ENCODE assay signal across 8 cellular contexts in genomic region chr13:97435297-97435682, GRCh38. TPM values are rescaled to one million over a fixed set of nuclear protein-coding genes. Genes with fewer than 3 reads are reported as not detected.
DNase-seq lines count a peak whose midpoint lies in the region; ATAC-seq, FAIRE-seq and TF ChIP-seq lines count a peak whose summit lies in the region.

No MANE protein-coding gene starts in this region.

- H3K4me3 ChIP-seq in keratinocyte (ENCODE audit: control insufficient read depth in 2 of 3, extremely low read depth in 1 of 3, insufficient read depth in 2 of 3, low read depth in 1 of 3, low read length in 3 of 3): peak overlapping the region; percentile 82 to 88 (median 82)
- peak overlapping the region; percentile 87 for H3K4me3 ChIP-seq in suprapubic skin

- peak overlapping the region; percentile 94 for H3K4me3 Mint-ChIP-seq in activated CD4-positive, alpha-beta T cell treated with anti-CD3 and anti-CD28 coated beads for 36 hours
- H3K4me3 Mint-ChIP-seq in activated T-helper 2 cell treated with anti-CD3 and anti-CD28 coated beads, Interferon-gamma antibody, Interleukin-2, Interleukin-4, amounts not matched to agents 10 μg/mL and 5 μg/mL and 100 μg/mL, durations not matched to agents 14 hours and 24 hours and 36 hours (ENCODE audit: low read depth): peak overlapping the region; percentile 94

- TF ChIP-seq POLR2A in suprapubic skin (IDR thresholded peaks at IDR 0.05): no peak

- peak overlapping the region; percentile 63 for H3K27ac ChIP-seq in keratinocyte (ENCODE audit: control insufficient read depth, insufficient read depth, low read length)
- H3K27ac ChIP-seq in suprapubic skin: no peak overlapping the region

- H3K27ac Mint-ChIP-seq in activated CD4-positive, alpha-beta T cell treated with anti-CD3 and anti-CD28 coated beads for 36 hours: peak overlapping the region; percentile 71
- H3K27ac Mint-ChIP-seq in activated T-helper 2 cell treated with anti-CD3 and anti-CD28 coated beads, Interferon-gamma antibody, Interleukin-2, Interleukin-4, amounts not matched to agents 10 μg/mL and 5 μg/mL and 100 μg/mL, durations not matched to agents 14 hours and 24 hours and 36 hours: peak overlapping the region; percentile 89

- H3K4me1 ChIP-seq in keratinocyte (ENCODE audit: control insufficient read depth, extremely low read depth, insufficient read depth, low read length) (peaks cover 9% of the 10 kb centered on the region), suprapubic skin (peaks cover 38% of the 10 kb centered on the region)

- TF ChIP-seq CTCF in keratinocyte (optimal IDR thresholded peaks at IDR 0.05 in 1 of 3, IDR thresholded peaks at IDR 0.05 in 1 of 3, conservative IDR thresholded peaks at IDR 0.05 in 1 of 3; ENCODE audit: extremely low read depth in 1 of 3, insufficient read depth in 2 of 3, low read length in 3 of 3) (no peak), suprapubic skin (IDR thresholded peaks at IDR 0.05) (no peak), GM13976 (IDR thresholded peaks at IDR 0.05; ENCODE audit: borderline replicate concordance, control extremely low read depth, extremely low read depth, insufficient read depth, missing control alignments) (no peak)

- H3K4me1 Mint-ChIP-seq in activated CD4-positive, alpha-beta T cell treated with anti-CD3 and anti-CD28 coated beads for 36 hours: peaks cover 25% of the 10 kb centered on the region
- peaks cover 33% of the 10 kb centered on the region for H3K4me1 Mint-ChIP-seq in activated T-helper 2 cell treated with anti-CD3 and anti-CD28 coated beads, Interferon-gamma antibody, Interleukin-2, Interleukin-4, amounts not matched to agents 10 μg/mL and 5 μg/mL and 100 μg/mL, durations not matched to agents 14 hours and 24 hours and 36 hours (ENCODE audit: low read depth)

- FAIRE-seq in keratinocyte (lab: Jason Lieb, UNC): no peak

- H3K9me3 Mint-ChIP-seq in activated CD4-positive, alpha-beta T cell treated with anti-CD3 and anti-CD28 coated beads for 36 hours (ENCODE audit: low read depth): no peaks in the 10 kb centered on the region
- H3K9me3 Mint-ChIP-seq in activated T-helper 2 cell treated with anti-CD3 and anti-CD28 coated beads, Interferon-gamma antibody, Interleukin-2, Interleukin-4, amounts not matched to agents 10 μg/mL and 5 μg/mL and 100 μg/mL, durations not matched to agents 14 hours and 24 hours and 36 hours: no peaks in the 10 kb centered on the region

- in situ Hi-C loops in GM13976 (cut with MboI; ENCODE audit: low sequenced_read_pairs, unreplicated experiment): loop anchor here (25.0 kb wide), 1 partner anchor 552 kb away; no protein-coding TSS in a partner anchor

- H3K4me2 ChIP-seq in keratinocyte (ENCODE audit: control insufficient read depth, extremely low read depth, insufficient read depth, low read depth, low read length): peak overlapping the region; percentile 73

- no peak for ATAC-seq in activated CD4-positive, alpha-beta T cell treated with anti-CD3 and anti-CD28 coated beads for 36 hours
- ATAC-seq in HG02623 (IDR thresholded peaks at IDR 0.05; ENCODE audit: unreplicated experiment): no peak

- CTCF ChIA-PET in activated CD4-positive, alpha-beta T cell treated with anti-CD3 and anti-CD28 coated beads for 36 hours (lab: Charles Lee): interaction anchor here (1.0 to 1.2 kb wide), 2 partner anchors 14 to 27 kb away, joined by 3 read pairs; no protein-coding TSS in a partner anchor

- H3K36me3 ChIP-seq in keratinocyte (ENCODE audit: control insufficient read depth in 2 of 2, extremely low read depth in 1 of 2, insufficient read depth in 2 of 2, low read length in 2 of 2): peaks cover 0 to 2% of the 10 kb centered on the region in 2 experiments
- no peaks in the 10 kb centered on the region for H3K36me3 ChIP-seq in suprapubic skin

- no peaks in the 10 kb centered on the region for H3K27me3 Mint-ChIP-seq in activated CD4-positive, alpha-beta T cell treated with anti-CD3 and anti-CD28 coated beads for 36 hours
- peaks cover under 1% of the 10 kb centered on the region for H3K27me3 Mint-ChIP-seq in activated T-helper 2 cell treated with anti-CD3 and anti-CD28 coated beads, Interferon-gamma antibody, Interleukin-2, Interleukin-4, amounts not matched to agents 10 μg/mL and 5 μg/mL and 100 μg/mL, durations not matched to agents 14 hours and 24 hours and 36 hours (ENCODE audit: low read depth)

- H2AFZ ChIP-seq in keratinocyte (ENCODE audit: control insufficient read depth, low read length): no peak overlapping the region

- H3K9me3 ChIP-seq in keratinocyte (ENCODE audit: control insufficient read depth, low read depth, low read length) (no peaks in the 10 kb centered on the region), suprapubic skin (no peaks in the 10 kb centered on the region)

- H3K27me3 ChIP-seq in keratinocyte (ENCODE audit: control insufficient read depth, extremely low read depth, insufficient read depth, low read length) (no peaks in the 10 kb centered on the region), suprapubic skin (no peaks in the 10 kb centered on the region)

- 17% methylated on average over 2 of the region's 2 CpGs for WGBS in suprapubic skin

- no peak for DNase-seq in activated CD4-positive, alpha-beta T cell treated with anti-CD3 and anti-CD28 coated beads for 36 hours
- no peak for DNase-seq in activated CD4-positive, alpha-beta T cell treated with anti-CD3 and anti-CD28 coated beads, Interleukin-2, amount 50 U/mL, for 1 hour
- no peak for DNase-seq in activated T-helper 2 cell treated with anti-CD3 and anti-CD28 coated beads, Interferon-gamma antibody, Interleukin-2, Interleukin-4, amounts not matched to agents 10 μg/mL and 5 μg/mL and 100 μg/mL, durations not matched to agents 14 hours and 24 hours and 36 hours (ENCODE audit: low spot score)
- no peak for DNase-seq in keratinocyte (ENCODE audit: low read depth, low spot score)
- no peak for DNase-seq in suprapubic skin (ENCODE audit: low spot score in 2 of 2)
- no peak for DNase-seq in NCI-H774 (lab: John Stamatoyannopoulos, UW)
- no peak for DNase-seq in GM13976 (ENCODE audit: low spot score)

- H3K9ac ChIP-seq in keratinocyte (ENCODE audit: control insufficient read depth, extremely low read depth, insufficient read depth, low read length): peak overlapping the region; percentile 81

- H3K79me2 ChIP-seq in keratinocyte (ENCODE audit: control insufficient read depth, insufficient read depth, low read length): peaks cover 45% of the 10 kb centered on the region

- intact Hi-C loops in activated CD4-positive, alpha-beta T cell treated with anti-CD3 and anti-CD28 coated beads for 36 hours (cut with DNase I, micrococcal nuclease): loop anchor here (2.0 to 10.0 kb wide), 3 partner anchors 24 to 1140 kb away; partner anchors contain the start of gene STK24 (in 1 of the 2)
- intact Hi-C loops in activated T-helper 2 cell treated with anti-CD3 and anti-CD28 coated beads, Interferon-gamma antibody, Interleukin-2, Interleukin-4, amounts not matched to agents 10 μg/mL and 5 μg/mL and 100 μg/mL, durations not matched to agents 14 hours and 24 hours and 36 hours (cut with micrococcal nuclease): loop anchor here (5.0 to 10.0 kb wide), 2 partner anchors 102 to 710 kb away; partner anchors contain the start of gene FARP1

- dilution Hi-C loops in keratinocyte (cut with MboI; ENCODE audit: extremely low pct_ligation_motif_present, low sequenced_read_pairs): no loop called here

- H3K36me3 Mint-ChIP-seq in activated CD4-positive, alpha-beta T cell treated with anti-CD3 and anti-CD28 coated beads for 36 hours (ENCODE audit: low read depth): peaks cover 1% of the 10 kb centered on the region
- H3K36me3 Mint-ChIP-seq in activated T-helper 2 cell treated with anti-CD3 and anti-CD28 coated beads, Interferon-gamma antibody, Interleukin-2, Interleukin-4, amounts not matched to agents 10 μg/mL and 5 μg/mL and 100 μg/mL, durations not matched to agents 14 hours and 24 hours and 36 hours (ENCODE audit: low read depth): peaks cover 11% of the 10 kb centered on the region

- TF ChIP-seq EP300 in suprapubic skin (IDR thresholded peaks at IDR 0.05): no peak

- H4K20me1 ChIP-seq in keratinocyte (ENCODE audit: control insufficient read depth, extremely low read depth, insufficient read depth, low read length): no peaks in the 10 kb centered on the region

- H3K9me1 ChIP-seq in keratinocyte (ENCODE audit: control insufficient read depth, extremely low read depth, insufficient read depth, low read length): peaks cover 3% of the 10 kb centered on the region

- POLR2A ChIA-PET in activated CD4-positive, alpha-beta T cell treated with anti-CD3 and anti-CD28 coated beads for 36 hours (lab: Charles Lee): no interaction called here

RNA-seq across cellular contexts. Expression of gene RAP2A, which starts 1.3 kb away (rescaled TPM):
- total RNA-seq in activated CD4-positive, alpha-beta T cell treated with anti-CD3 and anti-CD28 coated beads for 36 hours: 10 to 100 TPM; 12.3 to 15.5 TPM
- 26.0 and 27.1 TPM in 2 replicates for total RNA-seq in activated T-helper 2 cell treated with anti-CD3 and anti-CD28 coated beads, Interferon-gamma antibody, Interleukin-2, Interleukin-4, amounts not matched to agents 10 μg/mL and 5 μg/mL and 100 μg/mL, durations not matched to agents 14 hours and 24 hours and 36 hours
- polyA plus RNA-seq in keratinocyte: 15.4 to 19.2 TPM (median 19.0 TPM) in 3 replicates
- polyA plus RNA-seq in keratinocyte (2011; ENCODE audit: low read depth): 8.4 TPM
- polyA plus RNA-seq in keratinocyte (2011; cell fraction: cytosol; rRNA removed): 9.8 and 16.3 TPM in 2 replicates
- polyA plus RNA-seq in keratinocyte (2011; cell fraction: nucleus; rRNA removed): 6.9 and 9.5 TPM in 2 replicates
- polyA plus RNA-seq in keratinocyte (2012; ENCODE audit: low replicate concordance): 9.2 and 19.1 TPM in 2 replicates
- polyA minus RNA-seq in keratinocyte: 32.1 to 73.6 TPM (median 37.8 TPM) in 3 replicates
- 43.4 TPM for polyA minus RNA-seq in keratinocyte (2011; cell fraction: cytosol; rRNA and poly(A)+ RNA removed)
- 9.8 and 13.0 TPM in 2 replicates for polyA minus RNA-seq in keratinocyte (2011; cell fraction: nucleus; rRNA and poly(A)+ RNA removed)
- 10 to 100 TPM; 10.6 to 16.0 (median 12.7) TPM for total RNA-seq in suprapubic skin
